ENCODE assay signal across 8 cellular contexts in the genomic region with DNA sequence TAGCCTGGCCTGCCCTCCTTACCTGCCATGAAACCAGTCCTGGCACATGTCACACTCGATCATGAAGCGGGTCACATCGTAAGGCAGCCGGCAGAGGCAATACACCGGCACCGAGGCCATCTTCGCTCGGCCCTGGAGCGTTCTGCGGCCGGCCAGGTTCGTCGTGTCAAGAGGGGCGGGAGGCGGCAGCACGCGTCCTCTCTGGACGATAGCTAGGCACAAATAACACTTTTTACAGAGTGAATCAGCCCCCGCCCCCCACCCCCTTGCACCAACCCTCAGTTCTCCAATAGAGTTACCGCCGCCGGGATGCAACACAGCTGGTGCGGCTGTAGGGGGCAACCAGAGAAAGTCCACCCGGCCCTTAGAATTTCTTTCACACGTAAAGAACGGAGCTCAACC. TPM values are rescaled to one million over a fixed set of nuclear protein-coding genes. Genes with fewer than 3 reads are reported as not detected.
DNase-seq lines count a peak whose midpoint lies in the region; ATAC-seq, FAIRE-seq and TF ChIP-seq lines count a peak whose summit lies in the region.

No MANE protein-coding gene starts in this region.

- peak overlapping the region; percentile 39 for H3K27ac ChIP-seq in cardiac muscle cell
- no peak overlapping the region for H3K27ac ChIP-seq in endothelial cell of umbilical vein (ENCODE audit: insufficient read depth, low read depth, low read length)
- H3K27ac ChIP-seq in muscle layer of colon (ENCODE audit: low read depth, low read length): no peak overlapping the region
- H3K27ac ChIP-seq in stomach: peak overlapping the region in 4 of 5 donors; percentile 91 to 95 (median 94)

- H2AFZ ChIP-seq in endothelial cell of umbilical vein (ENCODE audit: low read depth, low read length): peak overlapping the region; percentile 71

- ATAC-seq in HG03097 (IDR thresholded peaks at IDR 0.05; ENCODE audit: low FRiP score, unreplicated experiment): no peak

- H3K4me2 ChIP-seq in endothelial cell of umbilical vein (ENCODE audit: insufficient read depth, low read length): peak overlapping the region; percentile 58

- H3K9ac ChIP-seq in endothelial cell of umbilical vein (replicated peaks; ENCODE audit: extremely low read depth, insufficient read depth, low read length): no peak overlapping the region
- peak overlapping the region; percentile 29 for H3K9ac ChIP-seq in muscle layer of colon (ENCODE audit: low read length)

- H3K4me3 ChIP-seq in cardiac muscle cell (peak overlapping the region; percentile 82), endothelial cell of umbilical vein (replicated peaks in 1 of 3; ENCODE audit: insufficient read depth in 1 of 3, low read depth in 1 of 3, low read length in 3 of 3) (peak overlapping the region; percentile 35 to 70 (median 66)), muscle layer of colon (ENCODE audit: low read depth in 1 of 2, low read length in 2 of 2) (peak overlapping the region; percentile 55 to 57), stomach (peak overlapping the region; percentile 56 to 72 (median 67))

- no peaks in the 10 kb centered on the region for H3K27me3 ChIP-seq in cardiac muscle cell
- H3K27me3 ChIP-seq in endothelial cell of umbilical vein (ENCODE audit: control insufficient read depth in 2 of 2, insufficient read depth in 2 of 2, low read length in 2 of 2): no peaks in the 10 kb centered on the region
- H3K27me3 ChIP-seq in muscle layer of colon (ENCODE audit: control insufficient read depth in 1 of 2, insufficient read depth in 2 of 2, low read length in 2 of 2): no peaks in the 10 kb centered on the region
- H3K27me3 ChIP-seq in stomach: no peaks in the 10 kb centered on the region

- H3K36me3 ChIP-seq in cardiac muscle cell (peaks cover 3% of the 10 kb centered on the region), endothelial cell of umbilical vein (ENCODE audit: control insufficient read depth in 2 of 2, extremely low read depth in 1 of 2, insufficient read depth in 2 of 2, low read length in 2 of 2) (no peaks in the 10 kb centered on the region), muscle layer of colon (ENCODE audit: insufficient read depth, low read length) (peaks cover 5% of the 10 kb centered on the region), stomach (peaks cover 0 to 42% (median 33%) of the 10 kb centered on the region in 4 donors)

- TF ChIP-seq POLR2A in endothelial cell of umbilical vein (IDR thresholded peaks at IDR 0.05; ENCODE audit: low read depth, low read length): no peak
- TF ChIP-seq POLR2A in stomach (IDR thresholded peaks at IDR 0.05): no peak

- no peaks in the 10 kb centered on the region for H4K20me1 ChIP-seq in endothelial cell of umbilical vein (replicated peaks; ENCODE audit: control insufficient read depth, extremely low read depth, insufficient read depth, low read length)

- BruUV-seq in endothelial cell of umbilical vein (replicated peaks; lab: Mats Ljungman, UMichigan): no TSS peak

- peaks cover 5% of the 10 kb centered on the region for H3K4me1 ChIP-seq in cardiac muscle cell (ENCODE audit: low read depth)
- H3K4me1 ChIP-seq in endothelial cell of umbilical vein (ENCODE audit: control insufficient read depth, extremely low read depth, insufficient read depth, low read length): peaks cover 13% of the 10 kb centered on the region
- no peaks in the 10 kb centered on the region for H3K4me1 ChIP-seq in muscle layer of colon (ENCODE audit: insufficient read depth, low read length)
- H3K4me1 ChIP-seq in stomach: peaks cover 0 to 20% (median 5%) of the 10 kb centered on the region in 4 donors

- POLR2A ChIA-PET in activated CD4-positive, alpha-beta memory T cell treated with anti-CD3 and anti-CD28 coated beads, Interleukin-2, amount 10 ng/mL, durations not matched to agents 7 days and 5 days (lab: Charles Lee): interaction anchor here (0.7 to 3.7 kb wide), 7 partner anchors 135 to 817 kb away, joined by 3 to 34 read pairs (median 4); partner anchors contain the start of genes FAM120C, HUWE1, RIBC1 and SMC1A
- POLR2A ChIA-PET in endothelial cell of umbilical vein (lab: Charles Lee): interaction anchor here (0.6 to 1.2 kb wide), 4 partner anchors 67 to 359 kb away, joined by 3 to 5 read pairs (median 4); partner anchors contain the start of gene WNK3

- peaks cover 25% of the 10 kb centered on the region for H3K36me3 Mint-ChIP-seq in activated CD4-positive, alpha-beta memory T cell treated with anti-CD3 and anti-CD28 coated beads, Interleukin-2, amount 10 ng/mL, durations not matched to agents 7 days and 5 days (ENCODE audit: low read depth)

- CTCF ChIA-PET in activated CD4-positive, alpha-beta memory T cell treated with anti-CD3 and anti-CD28 coated beads, Interleukin-2, amount 10 ng/mL, durations not matched to agents 7 days and 5 days (lab: Charles Lee): interaction anchor here (1.9 kb wide), 1 partner anchor 356 kb away, joined by 4 read pairs; the partner anchor contains the start of gene HUWE1
- CTCF ChIA-PET in endothelial cell of umbilical vein (lab: Charles Lee): interaction anchor here (0.6 to 2.7 kb wide), 11 partner anchors 23 to 397 kb away, joined by 3 to 15 read pairs (median 4); partner anchors contain the start of genes FAM120C, TSR2 and WNK3

- H3K9me1 ChIP-seq in endothelial cell of umbilical vein (replicated peaks; ENCODE audit: control insufficient read depth, extremely low read depth, insufficient read depth, low read length): no peaks in the 10 kb centered on the region

- peak; percentile 28 for TF ChIP-seq CTCF in cardiac muscle cell (IDR thresholded peaks at IDR 0.05; ENCODE audit: low read depth, low read length)
- TF ChIP-seq CTCF in endothelial cell of umbilical vein (IDR thresholded peaks at IDR 0.05; ENCODE audit: extremely low read depth in 1 of 2, insufficient read depth in 1 of 2, low read depth in 1 of 2, low read length in 2 of 2): peak in 1 of 2 donors; percentile 42
- TF ChIP-seq CTCF in stomach (IDR thresholded peaks at IDR 0.05): no peak

- H3K27ac Mint-ChIP-seq in activated CD4-positive, alpha-beta memory T cell treated with anti-CD3 and anti-CD28 coated beads, Interleukin-2, amount 10 ng/mL, durations not matched to agents 7 days and 5 days: peak overlapping the region; percentile 96

- DNase-seq in cardiac muscle cell (ENCODE audit: low read depth in 1 of 2, low spot score in 1 of 2): peak; percentile 68 to 72
- no peak for DNase-seq in cardiac septum (ENCODE audit: low spot score)
- DNase-seq in NCI-H526 (lab: John Stamatoyannopoulos, UW): peak; percentile 16 to 62
- peak; percentile 45 for DNase-seq in activated CD4-positive, alpha-beta memory T cell treated with anti-CD3 and anti-CD28 coated beads, Interleukin-2, amount 10 ng/mL, durations not matched to agents 7 days and 5 days
- DNase-seq in endothelial cell of umbilical vein (ENCODE audit: low read depth, low spot score): peak; percentile 67
- no peak for DNase-seq in stomach

- intact Hi-C loops in cardiac septum (cut with DNase I): loop anchor here (5.0 kb wide), 1 partner anchor 140 kb away; the partner anchor contains the start of gene FAM120C
- intact Hi-C loops in endothelial cell of umbilical vein (cut with micrococcal nuclease): loop anchor here (5.0 to 10.0 kb wide), 3 partner anchors 595 to 1112 kb away; partner anchors contain the start of gene MAGED2
- intact Hi-C loops in stomach (cut with DNase I; ENCODE audit: low total_unique reads): no loop called here

- peaks cover 35% of the 10 kb centered on the region for H3K4me1 Mint-ChIP-seq in activated CD4-positive, alpha-beta memory T cell treated with anti-CD3 and anti-CD28 coated beads, Interleukin-2, amount 10 ng/mL, durations not matched to agents 7 days and 5 days

- peaks cover 3% of the 10 kb centered on the region for H3K79me2 ChIP-seq in endothelial cell of umbilical vein (ENCODE audit: control insufficient read depth, insufficient read depth, low read length)

- no peaks in the 10 kb centered on the region for H3K27me3 Mint-ChIP-seq in activated CD4-positive, alpha-beta memory T cell treated with anti-CD3 and anti-CD28 coated beads, Interleukin-2, amount 10 ng/mL, durations not matched to agents 7 days and 5 days

- peak overlapping the region; percentile 96 for H3K4me3 Mint-ChIP-seq in activated CD4-positive, alpha-beta memory T cell treated with anti-CD3 and anti-CD28 coated beads, Interleukin-2, amount 10 ng/mL, durations not matched to agents 7 days and 5 days

- peak; percentile 80 for FAIRE-seq in endothelial cell of umbilical vein (lab: Jason Lieb, UNC)

- no peaks in the 10 kb centered on the region for H3K9me3 Mint-ChIP-seq in activated CD4-positive, alpha-beta memory T cell treated with anti-CD3 and anti-CD28 coated beads, Interleukin-2, amount 10 ng/mL, durations not matched to agents 7 days and 5 days

- H3K9me3 ChIP-seq in cardiac muscle cell (ENCODE audit: low read depth) (no peaks in the 10 kb centered on the region), endothelial cell of umbilical vein (replicated peaks; ENCODE audit: control insufficient read depth, insufficient read depth, low read length) (no peaks in the 10 kb centered on the region), muscle layer of colon (ENCODE audit: low read length) (no peaks in the 10 kb centered on the region), stomach (no peaks in the 10 kb centered on the region)

- WGBS in stomach, 5 donors: 0 to 49% (median 12%) methylated on average over 10 to 26 of the region's 26 CpGs

- dilution Hi-C loops in endothelial cell of umbilical vein (cut with MboI; ENCODE audit: extremely low pct_ligation_motif_present, low sequenced_read_pairs): no loop called here

- no peak for TF ChIP-seq EP300 in stomach (IDR thresholded peaks at IDR 0.05)

TF ChIP-seq in endothelial cell of umbilical vein, 7 proteins besides CTCF, POLR2A, EP300 and RAD21 (continues in another document):
- no peak for TF ChIP-seq JUN (IDR thresholded peaks at IDR 0.05; ENCODE audit: borderline replicate concordance, insufficient read depth, insufficient read length, low read depth)
- no peak for TF ChIP-seq POLR2AphosphoS5 (IDR thresholded peaks at IDR 0.05; ENCODE audit: insufficient read depth, low read depth, low read length)
- no peak for TF ChIP-seq GATA2 (IDR thresholded peaks at IDR 0.05; ENCODE audit: insufficient read depth, insufficient read length, low read depth, low read length)

RNA-seq across cellular contexts. Expression of gene PHF8, which starts 1.7 kb away (rescaled TPM):
- total RNA-seq in cardiac muscle cell (12.7 and 18.6 TPM in 2 replicates), cardiac septum (12.3 TPM), endothelial cell of umbilical vein (23.2 and 25.5 TPM in 2 replicates), stomach (10 to 100 TPM; 13.6 to 65.2 (median 37.6) TPM)
- polyA plus RNA-seq in cardiac muscle cell (9.4 and 12.3 TPM in 2 replicates), endothelial cell of umbilical vein (10.9 and 12.1 TPM in 2 replicates), stomach (1 to 10 TPM; 3.4 to 6.0 (median 4.9) TPM)
- 10 to 100 TPM; 40.4 to 42.5 TPM for total RNA-seq in activated CD4-positive, alpha-beta memory T cell treated with anti-CD3 and anti-CD28 coated beads, Interleukin-2, amount 10 ng/mL, durations not matched to agents 7 days and 5 days
- polyA plus RNA-seq in endothelial cell of umbilical vein (2011; cell fraction: cytosol; rRNA removed): 12.8 and 13.9 TPM in 2 replicates
- polyA plus RNA-seq in endothelial cell of umbilical vein (2011; cell fraction: nucleus; rRNA removed): 42.5 and 45.1 TPM in 2 replicates
- polyA plus RNA-seq in endothelial cell of umbilical vein (2012): 12.1 and 14.1 TPM in 2 replicates
- polyA minus RNA-seq in endothelial cell of umbilical vein: 47.1 and 47.6 TPM in 2 replicates
- 18.0 TPM for polyA minus RNA-seq in endothelial cell of umbilical vein (2011; cell fraction: cytosol; rRNA and poly(A)+ RNA removed)
- polyA minus RNA-seq in endothelial cell of umbilical vein (2011; cell fraction: nucleus; rRNA and poly(A)+ RNA removed): 56.6 and 62.8 TPM in 2 replicates

Comparison
In these comparisons a context has a peak if more than half of its experiments do, and no peak if none do; other contexts are left out.
1. DNase-seq: peak in cardiac muscle cell (2 of 2), NCI-H526 (2 of 2), activated CD4-positive, alpha-beta memory T cell treated with anti-CD3 and anti-CD28 coated beads, Interleukin-2, amount 10 ng/mL, durations not matched to agents 7 days and 5 days (single experiment) and endothelial cell of umbilical vein (single experiment); none in cardiac septum (single experiment) and stomach (single experiment).
2. H3K27ac ChIP-seq: peak in cardiac muscle cell (single experiment) and stomach (4 of 5); none in endothelial cell of umbilical vein (single experiment) and muscle layer of colon (single experiment).
3. Peak in every context shown above with its lines, with median percentiles within 50 percentile points of each other: H3K4me3 ChIP-seq.